Comparison of ENCODE assay signal across 13 cellular contexts in genomic region chr7:42735081-42735480, GRCh38.
DNase-seq lines count a peak whose midpoint lies in the region; ATAC-seq and TF ChIP-seq lines count a peak whose summit lies in the region.
"Had no signal": no experiment of that assay in that cellular context is flagged by ENCODE, and none has a peak within 500 bp of the region (broad histone marks: within the 10 kb centered on the region; RNA-seq: fewer than 3 reads in every experiment).

No MANE protein-coding gene starts in this region.

- intact Hi-C loops in PC-3 (cut with micrococcal nuclease): no loop called here

- no TSS peak for BruUV-seq in PC-3 (replicated peaks; lab: Mats Ljungman, UMichigan)

- H3K9ac ChIP-seq in PC-3 (ENCODE audit: low read length): no peak overlapping the region
- no peak overlapping the region for H3K9ac ChIP-seq in neuronal stem cell (ENCODE audit: low read depth, low read length, poor library complexity)
- no peak overlapping the region for H3K9ac ChIP-seq in GM23248
- H3K9ac ChIP-seq: BLaER1 treated with 17β-estradiol and CSF1 and Interleukin-3, amounts not matched to agents 10 nM and 100 nM had no signal

- no peaks in the 10 kb centered on the region for H3K79me2 ChIP-seq in PC-3 (ENCODE audit: low read length)
- no peaks in the 10 kb centered on the region for H3K79me2 ChIP-seq in GM23248 (ENCODE audit: insufficient read depth)

- H3K4me3 ChIP-seq in PC-3 (ENCODE audit: low read length) (no peak overlapping the region), fibroblast of pulmonary artery (replicated peaks; ENCODE audit: low read depth, low read length) (no peak overlapping the region), neuronal stem cell (ENCODE audit: low read length in 2 of 2) (no peak overlapping the region), GM23248 (no peak overlapping the region)
- H3K4me3 ChIP-seq: A549; BLaER1 treated with 17β-estradiol and CSF1 and Interleukin-3, amounts not matched to agents 10 nM and 100 nM had no signal

- H3K4me1 ChIP-seq in PC-3 (ENCODE audit: insufficient read depth, low read length) (no peaks in the 10 kb centered on the region), neuronal stem cell (ENCODE audit: control insufficient read depth in 2 of 2, insufficient read depth in 1 of 2, low read depth in 1 of 2, low read length in 2 of 2) (peaks cover 0 to 6% of the 10 kb centered on the region in 2 donors), GM23248 (ENCODE audit: insufficient read depth) (peaks cover 7% of the 10 kb centered on the region; the same call in 1 of the 2 replicates)
- H3K4me1 ChIP-seq: A549 had no signal

- H3F3A ChIP-seq in PC-3 (ENCODE audit: low read length, unreplicated experiment) (no peaks in the 10 kb centered on the region), GM23248 (ENCODE audit: insufficient read depth) (peaks cover 5% of the 10 kb centered on the region; the same call in 1 of the 2 replicates)

- ATAC-seq in PC-3 (peak; percentile 31; the same call in 1 of the 2 replicates), HG02870 (IDR thresholded peaks at IDR 0.05; ENCODE audit: unreplicated experiment) (no peak)
- ATAC-seq: A549 had no signal

- H3K23ac ChIP-seq in neuronal stem cell (ENCODE audit: low read depth, low read length, poor library complexity): no peak overlapping the region

- H3K18ac ChIP-seq in neuronal stem cell (ENCODE audit: low read length): no peak overlapping the region

- no peak overlapping the region for H3K14ac ChIP-seq in neuronal stem cell (ENCODE audit: low read length)

- H3K79me1 ChIP-seq in neuronal stem cell (ENCODE audit: low read depth, low read length): no peaks in the 10 kb centered on the region

- H3K9me3 ChIP-seq in PC-3 (ENCODE audit: low read length) (no peaks in the 10 kb centered on the region), neuronal stem cell (replicated peaks in 1 of 2; ENCODE audit: control insufficient read depth in 2 of 2, insufficient read depth in 1 of 2, low read depth in 1 of 2, low read length in 2 of 2) (no peaks in the 10 kb centered on the region), GM23248 (ENCODE audit: low read depth) (no peaks in the 10 kb centered on the region)
- H3K9me3 ChIP-seq: A549 had no signal

- H3K36me3 ChIP-seq in PC-3 (ENCODE audit: low read depth, low read length) (no peaks in the 10 kb centered on the region), neuronal stem cell (replicated peaks in 1 of 2; ENCODE audit: control insufficient read depth in 2 of 2, insufficient read depth in 2 of 2, low read length in 2 of 2) (no peaks in the 10 kb centered on the region), GM23248 (ENCODE audit: low read depth) (no peaks in the 10 kb centered on the region)
- H3K36me3 ChIP-seq: BLaER1 treated with 17β-estradiol and CSF1 and Interleukin-3, amounts not matched to agents 10 nM and 100 nM had no signal

- H2BK5ac ChIP-seq in neuronal stem cell (ENCODE audit: low read length): no peak overlapping the region

- H2AK5ac ChIP-seq in neuronal stem cell (ENCODE audit: low read depth, low read length): no peak overlapping the region

- no peaks in the 10 kb centered on the region for H4K20me1 ChIP-seq in PC-3 (ENCODE audit: low read length)
- H4K20me1 ChIP-seq in GM23248 (ENCODE audit: insufficient read depth): no peaks in the 10 kb centered on the region
- H4K20me1 ChIP-seq: BLaER1 treated with 17β-estradiol and CSF1 and Interleukin-3, amounts not matched to agents 10 nM and 100 nM had no signal

- no peak overlapping the region for H3K4me2 ChIP-seq in PC-3 (ENCODE audit: low read length)
- H3K4me2 ChIP-seq in neuronal stem cell (ENCODE audit: insufficient read depth, low read length, poor library complexity, severe bottlenecking): no peak overlapping the region
- H3K4me2 ChIP-seq in GM23248 (ENCODE audit: unreplicated experiment): no peak overlapping the region
- H3K4me2 ChIP-seq: A549; BLaER1 treated with 17β-estradiol and CSF1 and Interleukin-3, amounts not matched to agents 10 nM and 100 nM had no signal

- CTCF ChIA-PET in PC-3 (lab: Charles Lee): interaction anchor here (0.5 kb wide), 1 partner anchor 56 kb away, joined by 3 read pairs; no protein-coding TSS in a partner anchor

- H2BK15ac ChIP-seq in neuronal stem cell (ENCODE audit: low read length): no peak overlapping the region

- WGBS in neuronal stem cell (ENCODE audit: extremely low coverage in 2 of 2, insufficient read length in 2 of 2, insufficient replicate concordance in 1 of 2), 2 donors: no CpG with 5 or more reads among the region's 2 CpGs
- 2 to 4% methylated on average over 2 of the region's 2 CpGs for WGBS in GM23248 (ENCODE audit: low coverage in 1 of 2, low lambda C conversion rate in 2 of 2, missing lambda C conversion rate in 2 of 2), 2 experiments

- H4K91ac ChIP-seq in neuronal stem cell (ENCODE audit: low read depth, low read length, poor library complexity): no peak overlapping the region

- in situ Hi-C loops in GM23248 (cut with MboI): no loop called here

- POLR2A ChIA-PET in PC-3 (lab: Charles Lee; ENCODE audit: unreplicated experiment): no interaction called here

- no peak overlapping the region for H2BK120ac ChIP-seq in neuronal stem cell (ENCODE audit: low read depth, low read length)

- TF ChIP-seq CTCF in PC-3 (conservative IDR thresholded peaks at IDR 0.05; ENCODE audit: low read depth, low read length): no peak
- no peak for TF ChIP-seq CTCF in fibroblast of pulmonary artery (IDR thresholded peaks at IDR 0.05; ENCODE audit: low read length, missing control alignments)

- H3K9me2 ChIP-seq in PC-3 (replicated peaks; ENCODE audit: low read length) (no peaks in the 10 kb centered on the region), GM23248 (ENCODE audit: insufficient read depth) (no peaks in the 10 kb centered on the region; the same call in 1 of the 2 replicates)

- no peak overlapping the region for H4K8ac ChIP-seq in neuronal stem cell (ENCODE audit: low read depth, low read length)

- no peak overlapping the region for H2AFZ ChIP-seq in PC-3 (ENCODE audit: low read length)
- no peak overlapping the region for H2AFZ ChIP-seq in neuronal stem cell (ENCODE audit: low read length)
- no peak overlapping the region for H2AFZ ChIP-seq in GM23248

- no peak overlapping the region for H3K4ac ChIP-seq in neuronal stem cell (ENCODE audit: low read length)

- H3K27ac ChIP-seq in PC-3 (ENCODE audit: low read length) (no peak overlapping the region), neuronal stem cell (replicated peaks; ENCODE audit: low read length) (no peak overlapping the region), GM23248 (no peak overlapping the region)
- H3K27ac ChIP-seq: A549; BLaER1 treated with 17β-estradiol and CSF1 and Interleukin-3, amounts not matched to agents 10 nM and 100 nM; HL-60 had no signal

- H3K27me3 ChIP-seq in PC-3 (ENCODE audit: low read length) (no peaks in the 10 kb centered on the region), neuronal stem cell (ENCODE audit: control insufficient read depth in 3 of 3, insufficient read depth in 3 of 3, low read depth in 1 of 3, low read length in 3 of 3) (no peaks in the 10 kb centered on the region), GM23248 (replicated peaks; ENCODE audit: insufficient read depth) (peaks cover 24% of the 10 kb centered on the region)
- H3K27me3 ChIP-seq: BLaER1 treated with 17β-estradiol and CSF1 and Interleukin-3, amounts not matched to agents 10 nM and 100 nM had no signal

- no peak overlapping the region for H2BK12ac ChIP-seq in neuronal stem cell (ENCODE audit: low read length)

- DNase-seq in EH (ENCODE audit: low read depth): peak; percentile 2
- no peak for DNase-seq in PC-3
- peak; percentile 51 for DNase-seq in fibroblast of pulmonary artery (ENCODE audit: low read depth)
- DNase-seq in neuronal stem cell (ENCODE audit: low spot score): no peak
- DNase-seq in GM23248: no peak
- no peak for DNase-seq in amniotic stem cell (lab: John Stamatoyannopoulos, UW)
- DNase-seq: CD4-positive, CD25-positive, alpha-beta regulatory T cell; HCEC 1CT; HFFc6 had no signal

Comparison
In these comparisons a context has a peak if more than half of its experiments do, and no peak if none do; other contexts are left out.
1. DNase-seq: peak in EH (single experiment) and fibroblast of pulmonary artery (single experiment); none in PC-3 (single experiment), neuronal stem cell (single experiment), GM23248 (single experiment) and amniotic stem cell (single experiment).